ENCODE assay signal across 8 cellular contexts in the genomic region with DNA sequence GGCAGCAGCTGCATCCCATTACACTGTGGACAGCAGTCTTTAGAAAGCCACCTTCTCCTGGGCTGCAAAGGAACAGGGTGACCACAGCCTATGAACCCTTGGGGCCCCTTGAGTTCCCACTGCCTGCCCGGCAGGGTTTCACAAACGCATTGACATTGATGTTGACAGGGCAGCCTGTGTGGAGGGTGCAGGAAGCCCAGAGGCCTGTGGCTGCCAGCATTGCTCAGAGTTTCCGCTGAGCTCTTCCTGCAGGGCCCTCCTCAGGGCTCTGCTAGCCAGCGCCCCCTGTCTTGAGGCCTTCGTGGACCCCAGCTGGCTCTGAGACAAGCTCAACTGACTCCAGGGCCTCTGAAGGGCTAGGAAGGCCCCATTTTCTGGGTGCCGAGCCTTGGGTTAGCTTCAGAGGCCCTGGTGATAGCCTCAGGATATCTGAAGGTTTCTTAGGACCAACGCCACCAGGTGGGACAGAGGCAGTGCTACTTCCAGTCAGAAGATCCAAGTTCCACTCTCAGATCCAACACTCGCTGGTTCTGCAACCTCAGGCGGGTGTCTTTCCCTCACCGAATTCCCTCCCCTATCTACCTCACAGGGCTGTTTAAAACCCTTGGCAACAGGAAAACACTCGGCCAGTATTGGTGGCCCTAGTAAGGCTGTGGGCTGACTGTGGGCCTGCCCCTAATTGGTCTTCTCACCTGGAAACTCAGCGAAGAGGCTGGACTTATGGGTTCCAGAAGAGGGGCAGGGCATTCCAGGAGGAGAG. TPM values are rescaled to one million over a fixed set of nuclear protein-coding genes. Genes with fewer than 3 reads are reported as not detected.
DNase-seq lines count a peak whose midpoint lies in the region; ATAC-seq lines count a peak whose summit lies in the region.

No MANE protein-coding gene starts in this region.

- intact Hi-C loops in left cardiac atrium (cut with DNase I), result loop anchor here (5.0 to 10.0 kb wide), 3 partner anchors 104 to 191 kb away; a partner anchor contains a TSS

- ATAC-seq in HG02571 (IDR thresholded peaks at IDR 0.05; ENCODE audit: unreplicated experiment), result peak; percentile 58
- ATAC-seq in left cardiac atrium, result peak; percentile 46 to 66
- ATAC-seq in HG03457 (IDR thresholded peaks at IDR 0.05; ENCODE audit: unreplicated experiment), result no peak

- DNase-seq in ELR (ENCODE audit: low read depth), result peak; percentile 56
- peak; percentile 56 for DNase-seq in RPMI7951 (ENCODE audit: low read depth)
- peak; percentile 90 for DNase-seq in activated effector memory CD4-positive, alpha-beta T cell treated with anti-CD3 and anti-CD28 coated beads, Interleukin-2, amount 50 U/mL, for 16 hours
- DNase-seq in left cardiac atrium, result peak; percentile 81
- DNase-seq in stimulated activated CD4-positive, alpha-beta T cell treated with anti-CD3 and anti-CD28 coated beads, Interleukin-1b, Interleukin-23, amount 100 ng/mL, for 24 hours (ENCODE audit: low read depth in 4 of 4, low spot score in 1 of 4), result peak; percentile 33 to 77 (median 53)
- no peak for DNase-seq in NCI-H128 (lab: John Stamatoyannopoulos, UW; ENCODE audit: unreplicated experiment)

RNA-seq across cellular contexts. Expression of a gene that starts 27.2 kb away (rescaled TPM):
- total RNA-seq in RPMI7951 (2014; rRNA removed; shearing (Covaris generic)), result not detected in 2 replicates
- total RNA-seq in left cardiac atrium, result not detected

RNA-seq across cellular contexts. Expression of a gene that starts 50.1 kb away (rescaled TPM):
- total RNA-seq in RPMI7951 (2014; rRNA removed; shearing (Covaris generic)), result 229 and 247 TPM in 2 replicates
- total RNA-seq in left cardiac atrium, result 10 to 100 TPM; 46.8 to 68.7 TPM
